Comparison of ENCODE assay signal across 8 cellular contexts in genomic region chr21:41766883-41767605, GRCh38. TPM values are rescaled to one million over a fixed set of nuclear protein-coding genes. Genes with fewer than 3 reads are reported as not detected.
DNase-seq lines count a peak whose midpoint lies in the region; ATAC-seq and TF ChIP-seq lines count a peak whose summit lies in the region.

Gene RIPK4 (minus strand): TSS chr21:41767052. CDS start chr21:41767041, 11 bp downstream.

- H3K4ac ChIP-seq in trophoblast cell (ENCODE audit: low read depth, low read length) = peak within 1 kb of the TSS; percentile 87

- H4K8ac ChIP-seq in trophoblast cell (ENCODE audit: low read depth, low read length) = peak within 1 kb of the TSS; percentile 94

- no peak within 1 kb of the TSS for H3K23ac ChIP-seq in trophoblast cell (ENCODE audit: low read length)

- ATAC-seq in GM21381 (IDR thresholded peaks at IDR 0.05; ENCODE audit: unreplicated experiment) (peak; percentile 69), GM21825 (IDR thresholded peaks at IDR 0.05; ENCODE audit: unreplicated experiment) (no peak), GM19328 (IDR thresholded peaks at IDR 0.05; ENCODE audit: unreplicated experiment) (no peak)

- peaks cover 14% of the 10 kb centered on the region for H3K27me3 ChIP-seq in trophoblast cell (ENCODE audit: insufficient read depth, low read length)

- H3K79me2 ChIP-seq in trophoblast cell (ENCODE audit: control insufficient read depth, insufficient read depth, low read length, poor library complexity) = peaks cover 9% of the 10 kb centered on the region

- H3K18ac ChIP-seq in trophoblast cell (ENCODE audit: low read length) = peak within 1 kb of the TSS; percentile 86

- peak within 1 kb of the TSS; percentile 99 for H2AFZ ChIP-seq in trophoblast cell (ENCODE audit: insufficient read depth, low read length, poor library complexity)

- H2BK5ac ChIP-seq in trophoblast cell (ENCODE audit: low read depth, low read length, poor library complexity) = no peak within 1 kb of the TSS

- peak within 1 kb of the TSS; percentile 87 for H3K4me2 ChIP-seq in trophoblast cell (ENCODE audit: low read length)

- H3K36me3 ChIP-seq in trophoblast cell (ENCODE audit: control insufficient read depth in 1 of 2, insufficient read depth in 2 of 2, low read length in 2 of 2) = no peaks in the 10 kb centered on the region

- peaks cover 3% of the 10 kb centered on the region for H3K9me3 ChIP-seq in trophoblast cell (ENCODE audit: insufficient read depth, low read depth, low read length)

- peak within 1 kb of the TSS; percentile 48 for H3K4me3 ChIP-seq in fibroblast of the aortic adventitia (ENCODE audit: low read depth, low read length)
- peak within 1 kb of the TSS; percentile 85 for H3K4me3 ChIP-seq in trophoblast cell (ENCODE audit: low read depth, low read length)

- no peak for TF ChIP-seq CTCF in fibroblast of the aortic adventitia (IDR thresholded peaks at IDR 0.05; ENCODE audit: insufficient read depth, low read length)

- H3K14ac ChIP-seq in trophoblast cell (ENCODE audit: low read length) = peak within 1 kb of the TSS; percentile 78

- H4K91ac ChIP-seq in trophoblast cell (ENCODE audit: low read depth, low read length) = peak within 1 kb of the TSS; percentile 64

- DNase-seq in 8988T (peak; percentile 84), NCI-H460 (ENCODE audit: extremely low read depth, low read depth) (peak; percentile 59), activated T-cell treated with anti-CD3 and anti-CD28 coated beads for 24 hours (ENCODE audit: low read depth) (peak; percentile 39), fibroblast of the aortic adventitia (ENCODE audit: low read depth) (peak; percentile 13), trophoblast cell (peak; percentile 90)

- peak within 1 kb of the TSS; percentile 68 for H2BK12ac ChIP-seq in trophoblast cell (ENCODE audit: low read length)

- peak within 1 kb of the TSS; percentile 85 for H4K12ac ChIP-seq in trophoblast cell (ENCODE audit: low read depth, low read length)

- H3K9ac ChIP-seq in trophoblast cell (ENCODE audit: low read length) = no peak within 1 kb of the TSS

- no peak within 1 kb of the TSS for H3K27ac ChIP-seq in trophoblast cell (ENCODE audit: low read depth, low read length)

- H2BK120ac ChIP-seq in trophoblast cell (ENCODE audit: insufficient read depth, low read length, poor library complexity) = peak within 1 kb of the TSS; percentile 59

- peaks cover 31 to 38% of the 10 kb centered on the region in 2 experiments for H3K4me1 ChIP-seq in trophoblast cell (ENCODE audit: control insufficient read depth in 1 of 2, insufficient read depth in 2 of 2, low read length in 2 of 2)

- no CpG with 5 or more reads among the region's 53 CpGs for WGBS in trophoblast cell (ENCODE audit: extremely low coverage, insufficient coverage, insufficient read length)

- H2AK5ac ChIP-seq in trophoblast cell (ENCODE audit: low read length) = no peak within 1 kb of the TSS

- peaks cover 10% of the 10 kb centered on the region for H3K79me1 ChIP-seq in trophoblast cell (ENCODE audit: low read length)

RNA-seq across cellular contexts. Expression of gene RIPK4, which starts in this region (rescaled TPM):
- total RNA-seq in NCI-H460 (2014; rRNA removed; shearing (Covaris generic)) = 1.4 and 1.8 TPM in 2 replicates
- polyA plus RNA-seq in NCI-H460 (2014; cell fraction: nucleus; rRNA removed) = 0.49 and 1.5 TPM in 2 replicates
- total RNA-seq in fibroblast of the aortic adventitia (ENCODE audit: low replicate concordance) = 0.45 TPM in 1 of 2 replicates, not detected in the other
- 2.6 and 2.7 TPM in 2 replicates for polyA plus RNA-seq in trophoblast cell (2013)

Comparison
In these comparisons a context has a peak if more than half of its experiments do, and no peak if none do; other contexts are left out.
1. Peak in DNase-seq and H3K4me3 ChIP-seq in fibroblast of the aortic adventitia; RNA of the gene not detected or under 1 TPM.
2. DNase-seq: peak in every context shown above with its lines; median percentile 90 in trophoblast cell; 84 in 8988T; 59 in NCI-H460; 39 in activated T-cell treated with anti-CD3 and anti-CD28 coated beads for 24 hours; 13 in fibroblast of the aortic adventitia.